1 cellular context compared by ENCODE assay signal in the genomic region with DNA sequence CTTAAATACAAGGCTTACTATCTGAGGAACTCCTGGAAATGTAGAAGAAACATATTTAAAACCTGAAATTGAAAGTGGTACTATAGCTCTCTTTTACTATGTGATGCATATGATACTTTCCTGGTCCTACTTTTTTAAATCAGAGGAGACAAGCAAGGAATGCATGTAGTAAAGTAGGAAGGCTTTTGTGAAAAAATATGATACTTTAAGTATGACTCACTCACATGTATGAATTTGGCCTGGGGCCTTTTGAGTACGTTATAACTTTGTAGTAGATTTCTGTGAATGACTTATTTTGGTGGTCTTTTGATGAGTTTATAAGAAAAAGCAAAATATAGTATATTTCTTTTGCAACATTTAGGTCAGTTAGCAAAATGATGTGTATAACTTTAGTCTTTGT.
TF ChIP-seq lines count a peak whose summit lies in the region.

No MANE protein-coding gene starts in this region.

TF ChIP-seq in SK-N-SH, 30 proteins besides CTCF, POLR2A, EP300 and RAD21:
- TF ChIP-seq, protein P1, sequence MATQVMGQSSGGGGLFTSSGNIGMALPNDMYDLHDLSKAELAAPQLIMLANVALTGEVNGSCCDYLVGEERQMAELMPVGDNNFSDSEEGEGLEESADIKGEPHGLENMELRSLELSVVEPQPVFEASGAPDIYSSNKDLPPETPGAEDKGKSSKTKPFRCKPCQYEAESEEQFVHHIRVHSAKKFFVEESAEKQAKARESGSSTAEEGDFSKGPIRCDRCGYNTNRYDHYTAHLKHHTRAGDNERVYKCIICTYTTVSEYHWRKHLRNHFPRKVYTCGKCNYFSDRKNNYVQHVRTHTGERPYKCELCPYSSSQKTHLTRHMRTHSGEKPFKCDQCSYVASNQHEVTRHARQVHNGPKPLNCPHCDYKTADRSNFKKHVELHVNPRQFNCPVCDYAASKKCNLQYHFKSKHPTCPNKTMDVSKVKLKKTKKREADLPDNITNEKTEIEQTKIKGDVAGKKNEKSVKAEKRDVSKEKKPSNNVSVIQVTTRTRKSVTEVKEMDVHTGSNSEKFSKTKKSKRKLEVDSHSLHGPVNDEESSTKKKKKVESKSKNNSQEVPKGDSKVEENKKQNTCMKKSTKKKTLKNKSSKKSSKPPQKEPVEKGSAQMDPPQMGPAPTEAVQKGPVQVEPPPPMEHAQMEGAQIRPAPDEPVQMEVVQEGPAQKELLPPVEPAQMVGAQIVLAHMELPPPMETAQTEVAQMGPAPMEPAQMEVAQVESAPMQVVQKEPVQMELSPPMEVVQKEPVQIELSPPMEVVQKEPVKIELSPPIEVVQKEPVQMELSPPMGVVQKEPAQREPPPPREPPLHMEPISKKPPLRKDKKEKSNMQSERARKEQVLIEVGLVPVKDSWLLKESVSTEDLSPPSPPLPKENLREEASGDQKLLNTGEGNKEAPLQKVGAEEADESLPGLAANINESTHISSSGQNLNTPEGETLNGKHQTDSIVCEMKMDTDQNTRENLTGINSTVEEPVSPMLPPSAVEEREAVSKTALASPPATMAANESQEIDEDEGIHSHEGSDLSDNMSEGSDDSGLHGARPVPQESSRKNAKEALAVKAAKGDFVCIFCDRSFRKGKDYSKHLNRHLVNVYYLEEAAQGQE (IDR thresholded peaks at IDR 0.05; ENCODE audit: low read depth, low read length), result no peak
- TF ChIP-seq FOXJ3 (CRISPR knock-in tag; IDR thresholded peaks at IDR 0.05) (no peak), TEAD4 (IDR thresholded peaks at IDR 0.05; ENCODE audit: borderline replicate concordance, insufficient read depth) (no peak), FOXM1 (IDR thresholded peaks at IDR 0.05; ENCODE audit: low read depth) (no peak), NRF1 (IDR thresholded peaks at IDR 0.05; ENCODE audit: low read depth, low read length) (no peak), RFX5 (IDR thresholded peaks at IDR 0.05; ENCODE audit: low read length) (no peak), TCF12 (IDR thresholded peaks at IDR 0.05) (peak; percentile 47), MXI1 (IDR thresholded peaks at IDR 0.05; ENCODE audit: low read depth, low read length) (no peak), POLR2AphosphoS5 (IDR thresholded peaks at IDR 0.05; ENCODE audit: low read depth, low read length) (no peak), JUND (IDR thresholded peaks at IDR 0.05) (peak; percentile 60), EZH2phosphoT487 (IDR thresholded peaks at IDR 0.05; ENCODE audit: borderline replicate concordance, low read depth) (no peak), SMC3 (IDR thresholded peaks at IDR 0.05; ENCODE audit: low read depth, low read length) (no peak), SIN3A (IDR thresholded peaks at IDR 0.05; ENCODE audit: borderline replicate concordance, low read depth, low read length) (no peak), TAF1 (IDR thresholded peaks at IDR 0.05; ENCODE audit: borderline replicate concordance, low read depth, low read length) (no peak), GABPA (IDR thresholded peaks at IDR 0.05; ENCODE audit: low read depth) (no peak), FOSL2 (IDR thresholded peaks at IDR 0.05; ENCODE audit: borderline replicate concordance, low read depth) (peak; percentile 73), YY1 (IDR thresholded peaks at IDR 0.05; ENCODE audit: low read depth) (no peak), RXRA (IDR thresholded peaks at IDR 0.05; ENCODE audit: borderline replicate concordance, low read depth) (no peak), RCOR1 (IDR thresholded peaks at IDR 0.05; ENCODE audit: low read length) (no peak)
- TF ChIP-seq, protein P2, sequence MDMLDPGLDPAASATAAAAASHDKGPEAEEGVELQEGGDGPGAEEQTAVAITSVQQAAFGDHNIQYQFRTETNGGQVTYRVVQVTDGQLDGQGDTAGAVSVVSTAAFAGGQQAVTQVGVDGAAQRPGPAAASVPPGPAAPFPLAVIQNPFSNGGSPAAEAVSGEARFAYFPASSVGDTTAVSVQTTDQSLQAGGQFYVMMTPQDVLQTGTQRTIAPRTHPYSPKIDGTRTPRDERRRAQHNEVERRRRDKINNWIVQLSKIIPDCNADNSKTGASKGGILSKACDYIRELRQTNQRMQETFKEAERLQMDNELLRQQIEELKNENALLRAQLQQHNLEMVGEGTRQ (IDR thresholded peaks at IDR 0.05; ENCODE audit: borderline replicate concordance, low read depth, low read length), result no peak
- TF ChIP-seq, protein P3, sequence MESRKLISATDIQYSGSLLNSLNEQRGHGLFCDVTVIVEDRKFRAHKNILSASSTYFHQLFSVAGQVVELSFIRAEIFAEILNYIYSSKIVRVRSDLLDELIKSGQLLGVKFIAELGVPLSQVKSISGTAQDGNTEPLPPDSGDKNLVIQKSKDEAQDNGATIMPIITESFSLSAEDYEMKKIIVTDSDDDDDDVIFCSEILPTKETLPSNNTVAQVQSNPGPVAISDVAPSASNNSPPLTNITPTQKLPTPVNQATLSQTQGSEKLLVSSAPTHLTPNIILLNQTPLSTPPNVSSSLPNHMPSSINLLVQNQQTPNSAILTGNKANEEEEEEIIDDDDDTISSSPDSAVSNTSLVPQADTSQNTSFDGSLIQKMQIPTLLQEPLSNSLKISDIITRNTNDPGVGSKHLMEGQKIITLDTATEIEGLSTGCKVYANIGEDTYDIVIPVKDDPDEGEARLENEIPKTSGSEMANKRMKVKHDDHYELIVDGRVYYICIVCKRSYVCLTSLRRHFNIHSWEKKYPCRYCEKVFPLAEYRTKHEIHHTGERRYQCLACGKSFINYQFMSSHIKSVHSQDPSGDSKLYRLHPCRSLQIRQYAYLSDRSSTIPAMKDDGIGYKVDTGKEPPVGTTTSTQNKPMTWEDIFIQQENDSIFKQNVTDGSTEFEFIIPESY (IDR thresholded peaks at IDR 0.05; ENCODE audit: borderline replicate concordance, low read depth), result no peak
- TF ChIP-seq, protein P4, sequence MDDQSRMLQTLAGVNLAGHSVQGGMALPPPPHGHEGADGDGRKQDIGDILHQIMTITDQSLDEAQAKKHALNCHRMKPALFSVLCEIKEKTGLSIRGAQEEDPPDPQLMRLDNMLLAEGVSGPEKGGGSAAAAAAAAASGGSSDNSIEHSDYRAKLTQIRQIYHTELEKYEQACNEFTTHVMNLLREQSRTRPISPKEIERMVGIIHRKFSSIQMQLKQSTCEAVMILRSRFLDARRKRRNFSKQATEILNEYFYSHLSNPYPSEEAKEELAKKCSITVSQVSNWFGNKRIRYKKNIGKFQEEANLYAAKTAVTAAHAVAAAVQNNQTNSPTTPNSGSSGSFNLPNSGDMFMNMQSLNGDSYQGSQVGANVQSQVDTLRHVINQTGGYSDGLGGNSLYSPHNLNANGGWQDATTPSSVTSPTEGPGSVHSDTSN (IDR thresholded peaks at IDR 0.05), result peak; percentile 27; the same call in 1 of the 2 replicates
- TF ChIP-seq, protein P5, sequence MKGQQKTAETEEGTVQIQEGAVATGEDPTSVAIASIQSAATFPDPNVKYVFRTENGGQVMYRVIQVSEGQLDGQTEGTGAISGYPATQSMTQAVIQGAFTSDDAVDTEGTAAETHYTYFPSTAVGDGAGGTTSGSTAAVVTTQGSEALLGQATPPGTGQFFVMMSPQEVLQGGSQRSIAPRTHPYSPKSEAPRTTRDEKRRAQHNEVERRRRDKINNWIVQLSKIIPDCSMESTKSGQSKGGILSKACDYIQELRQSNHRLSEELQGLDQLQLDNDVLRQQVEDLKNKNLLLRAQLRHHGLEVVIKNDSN (IDR thresholded peaks at IDR 0.05; ENCODE audit: borderline replicate concordance, low read depth), result no peak
